28 cellular contexts compared by ENCODE assay signal in genomic region chr5:100974082-100974481, GRCh38.
"Had no signal": no experiment of that assay in that cellular context is flagged by ENCODE, and none has a peak within 500 bp of the region (broad histone marks: within the 10 kb centered on the region; RNA-seq: fewer than 3 reads in every experiment).

No MANE protein-coding gene starts in this region.

- H3K27me3 ChIP-seq: neutrophil, pancreas, right lobe of liver, sigmoid colon, suprapubic skin, testis, tibial artery, upper lobe of left lung, vagina had no signal

- FAIRE-seq: urothelium cell line had no signal

- ATAC-seq: naive thymus-derived CD8-positive, alpha-beta T cell; natural killer cell treated with Interleukin-12 subunit alpha and Interleukin-12 subunit beta and Interleukin-15 and Interleukin-18, amount 100 ng/mL, for 72 hours; pancreas; psoas muscle; right cardiac atrium; right lobe of liver; stimulated activated effector memory CD8-positive, alpha-beta T cell treated with anti-CD3 and anti-CD28 coated beads, Interleukin-12 subunit alpha, Interleukin-12 subunit beta, amount 100 ng/mL, for 72 hours; stimulated activated naive B cell treated with anti-CD40 and anti-IgM and Interleukin-4, amounts not matched to agents 10 μg/mL and 1 μg/mL and 100 μg/mL, for 72 hours; stimulated activated naive CD8-positive, alpha-beta T cell treated with anti-CD3 and anti-CD28 coated beads, Interleukin-15, amount 100 ng/mL, for 72 hours had no signal

- H3K4me1 ChIP-seq: pancreas, psoas muscle, right lobe of liver, sigmoid colon, suprapubic skin, testis, tibial artery, upper lobe of left lung, vagina had no signal

- H3K4me3 ChIP-seq: pancreas, psoas muscle, right lobe of liver, sigmoid colon, suprapubic skin, testis, tibial artery, upper lobe of left lung, vagina had no signal

- H3K27ac ChIP-seq: neutrophil, pancreas, psoas muscle, right lobe of liver, sigmoid colon, suprapubic skin, testis, tibial artery, upper lobe of left lung, vagina had no signal

- DNase-seq: naive thymus-derived CD8-positive, alpha-beta T cell; nephron progenitor cell; nucleus accumbens; pancreas; posterior cingulate gyrus; psoas muscle; right cardiac atrium; right lobe of liver; sigmoid colon; small intestine; stimulated activated CD4-positive, alpha-beta T cell treated with anti-CD3 and anti-CD28 coated beads, Interleukin-15, amount 100 ng/mL, for 24 hours; stimulated activated CD4-positive, alpha-beta T cell treated with anti-CD3 and anti-CD28 coated beads, Interleukin-2, amount 100 ng/mL, for 24 hours; stimulated activated CD4-positive, alpha-beta T cell treated with anti-CD3 and anti-CD28 coated beads, Interleukin-2, amount 100 ng/mL, for 48 hours; stimulated activated CD4-positive, alpha-beta T cell treated with anti-CD3 and anti-CD28 coated beads, Interleukin-4, amount 100 ng/mL, for 24 hours; stimulated activated naive B cell treated with anti-CD40 and anti-IgM and Interleukin-4, amounts not matched to agents 10 μg/mL and 1 μg/mL and 100 μg/mL, for 72 hours; stimulated activated naive CD4-positive, alpha-beta T cell treated with Interleukin-2 at 50 U/mL for 16 hours; stimulated activated naive CD8-positive, alpha-beta T cell treated with anti-CD3 and anti-CD28 coated beads, Interleukin-15, amount 100 ng/mL, for 72 hours; substantia nigra; testis; tibial artery; trophoblast cell; upper lobe of left lung had no signal

- H3K36me3 ChIP-seq: neutrophil, pancreas, right lobe of liver, sigmoid colon, suprapubic skin, tibial artery, upper lobe of left lung, vagina had no signal

- H3K9me3 ChIP-seq: neutrophil, pancreas, psoas muscle, right lobe of liver, sigmoid colon, suprapubic skin, testis, tibial artery, upper lobe of left lung, vagina had no signal
